ENCODE assay signal across 1 cellular context in the genomic region with DNA sequence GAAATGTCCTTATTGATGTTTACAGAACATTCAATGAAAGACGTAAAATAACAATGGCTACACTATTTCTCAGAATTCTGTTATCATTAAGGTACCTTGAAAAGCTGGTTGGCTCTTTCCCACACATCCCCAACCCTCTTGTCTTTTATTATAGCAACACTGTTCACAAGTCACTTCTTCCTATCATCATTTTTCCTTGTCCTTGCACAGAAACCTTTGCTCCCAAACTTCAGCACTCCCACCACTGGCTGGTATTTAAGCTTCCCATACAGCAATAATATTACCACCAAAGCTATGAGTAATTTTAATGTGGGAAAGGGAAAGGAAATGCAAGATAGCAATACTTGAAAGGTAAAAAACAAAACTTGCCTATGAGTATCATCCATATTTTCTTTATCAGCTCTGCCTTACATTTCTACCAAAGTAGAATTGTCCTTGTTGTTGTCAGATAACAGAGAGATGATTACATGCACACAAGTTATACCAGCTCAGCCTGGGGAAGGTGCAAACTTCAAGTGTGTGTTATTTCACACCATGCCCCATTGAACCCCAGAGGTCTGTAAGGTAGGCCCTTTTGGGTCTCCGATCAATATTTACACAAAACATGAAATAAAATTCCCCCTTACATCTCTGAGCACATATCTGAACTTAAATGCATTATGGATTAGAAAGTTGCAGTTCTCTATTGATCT.
A peak's percentile ranks its signal among the peaks of the same experiment; 100 is the strongest.
TF ChIP-seq lines count a peak whose summit lies in the region.

No MANE protein-coding gene starts in this region.

TF ChIP-seq in K562, 482 proteins besides CTCF, POLR2A, EP300 and RAD21 (continued from another document):
- TF ChIP-seq, protein P1, sequence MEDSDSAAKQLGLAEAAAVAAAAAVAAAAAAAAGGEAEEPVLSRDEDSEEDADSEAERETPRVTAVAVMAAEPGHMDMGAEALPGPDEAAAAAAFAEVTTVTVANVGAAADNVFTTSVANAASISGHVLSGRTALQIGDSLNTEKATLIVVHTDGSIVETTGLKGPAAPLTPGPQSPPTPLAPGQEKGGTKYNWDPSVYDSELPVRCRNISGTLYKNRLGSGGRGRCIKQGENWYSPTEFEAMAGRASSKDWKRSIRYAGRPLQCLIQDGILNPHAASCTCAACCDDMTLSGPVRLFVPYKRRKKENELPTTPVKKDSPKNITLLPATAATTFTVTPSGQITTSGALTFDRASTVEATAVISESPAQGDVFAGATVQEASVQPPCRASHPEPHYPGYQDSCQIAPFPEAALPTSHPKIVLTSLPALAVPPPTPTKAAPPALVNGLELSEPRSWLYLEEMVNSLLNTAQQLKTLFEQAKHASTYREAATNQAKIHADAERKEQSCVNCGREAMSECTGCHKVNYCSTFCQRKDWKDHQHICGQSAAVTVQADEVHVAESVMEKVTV (CRISPR knock-in tag; IDR thresholded peaks at IDR 0.05): 0 out of 2 replicates have a peak, but pooled peaks have one; percentile 30
- TF ChIP-seq ARID1B (IDR thresholded peaks at IDR 0.05): peak; percentile 75
- TF ChIP-seq ZNF347 (CRISPR knock-in tag; IDR thresholded peaks at IDR 0.05; ENCODE audit: low read depth): no peak
- TF ChIP-seq, protein P2, sequence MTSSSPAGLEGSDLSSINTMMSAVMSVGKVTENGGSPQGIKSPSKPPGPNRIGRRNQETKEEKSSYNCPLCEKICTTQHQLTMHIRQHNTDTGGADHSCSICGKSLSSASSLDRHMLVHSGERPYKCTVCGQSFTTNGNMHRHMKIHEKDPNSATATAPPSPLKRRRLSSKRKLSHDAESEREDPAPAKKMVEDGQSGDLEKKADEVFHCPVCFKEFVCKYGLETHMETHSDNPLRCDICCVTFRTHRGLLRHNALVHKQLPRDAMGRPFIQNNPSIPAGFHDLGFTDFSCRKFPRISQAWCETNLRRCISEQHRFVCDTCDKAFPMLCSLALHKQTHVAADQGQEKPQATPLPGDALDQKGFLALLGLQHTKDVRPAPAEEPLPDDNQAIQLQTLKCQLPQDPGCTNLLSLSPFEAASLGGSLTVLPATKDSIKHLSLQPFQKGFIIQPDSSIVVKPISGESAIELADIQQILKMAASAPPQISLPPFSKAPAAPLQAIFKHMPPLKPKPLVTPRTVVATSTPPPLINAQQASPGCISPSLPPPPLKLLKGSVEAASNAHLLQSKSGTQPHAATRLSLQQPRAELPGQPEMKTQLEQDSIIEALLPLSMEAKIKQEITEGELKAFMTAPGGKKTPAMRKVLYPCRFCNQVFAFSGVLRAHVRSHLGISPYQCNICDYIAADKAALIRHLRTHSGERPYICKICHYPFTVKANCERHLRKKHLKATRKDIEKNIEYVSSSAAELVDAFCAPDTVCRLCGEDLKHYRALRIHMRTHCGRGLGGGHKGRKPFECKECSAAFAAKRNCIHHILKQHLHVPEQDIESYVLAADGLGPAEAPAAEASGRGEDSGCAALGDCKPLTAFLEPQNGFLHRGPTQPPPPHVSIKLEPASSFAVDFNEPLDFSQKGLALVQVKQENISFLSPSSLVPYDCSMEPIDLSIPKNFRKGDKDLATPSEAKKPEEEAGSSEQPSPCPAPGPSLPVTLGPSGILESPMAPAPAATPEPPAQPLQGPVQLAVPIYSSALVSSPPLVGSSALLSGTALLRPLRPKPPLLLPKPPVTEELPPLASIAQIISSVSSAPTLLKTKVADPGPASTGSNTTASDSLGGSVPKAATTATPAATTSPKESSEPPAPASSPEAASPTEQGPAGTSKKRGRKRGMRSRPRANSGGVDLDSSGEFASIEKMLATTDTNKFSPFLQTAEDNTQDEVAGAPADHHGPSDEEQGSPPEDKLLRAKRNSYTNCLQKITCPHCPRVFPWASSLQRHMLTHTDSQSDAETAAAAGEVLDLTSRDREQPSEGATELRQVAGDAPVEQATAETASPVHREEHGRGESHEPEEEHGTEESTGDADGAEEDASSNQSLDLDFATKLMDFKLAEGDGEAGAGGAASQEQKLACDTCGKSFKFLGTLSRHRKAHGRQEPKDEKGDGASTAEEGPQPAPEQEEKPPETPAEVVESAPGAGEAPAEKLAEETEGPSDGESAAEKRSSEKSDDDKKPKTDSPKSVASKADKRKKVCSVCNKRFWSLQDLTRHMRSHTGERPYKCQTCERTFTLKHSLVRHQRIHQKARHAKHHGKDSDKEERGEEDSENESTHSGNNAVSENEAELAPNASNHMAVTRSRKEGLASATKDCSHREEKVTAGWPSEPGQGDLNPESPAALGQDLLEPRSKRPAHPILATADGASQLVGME (CRISPR knock-in tag; IDR thresholded peaks at IDR 0.05): no peak
- TF ChIP-seq DPF2 (IDR thresholded peaks at IDR 0.05): peak; percentile 43; the same call in 1 of the 2 replicates
- TF ChIP-seq HDAC8 (tag; IDR thresholded peaks at IDR 0.05): no peak
- no peak for TF ChIP-seq ZFP1 (CRISPR knock-in tag; IDR thresholded peaks at IDR 0.05)
- TF ChIP-seq, protein P3, sequence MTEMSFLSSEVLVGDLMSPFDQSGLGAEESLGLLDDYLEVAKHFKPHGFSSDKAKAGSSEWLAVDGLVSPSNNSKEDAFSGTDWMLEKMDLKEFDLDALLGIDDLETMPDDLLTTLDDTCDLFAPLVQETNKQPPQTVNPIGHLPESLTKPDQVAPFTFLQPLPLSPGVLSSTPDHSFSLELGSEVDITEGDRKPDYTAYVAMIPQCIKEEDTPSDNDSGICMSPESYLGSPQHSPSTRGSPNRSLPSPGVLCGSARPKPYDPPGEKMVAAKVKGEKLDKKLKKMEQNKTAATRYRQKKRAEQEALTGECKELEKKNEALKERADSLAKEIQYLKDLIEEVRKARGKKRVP (CRISPR knock-in tag; IDR thresholded peaks at IDR 0.05): no peak
- TF ChIP-seq, protein P4, sequence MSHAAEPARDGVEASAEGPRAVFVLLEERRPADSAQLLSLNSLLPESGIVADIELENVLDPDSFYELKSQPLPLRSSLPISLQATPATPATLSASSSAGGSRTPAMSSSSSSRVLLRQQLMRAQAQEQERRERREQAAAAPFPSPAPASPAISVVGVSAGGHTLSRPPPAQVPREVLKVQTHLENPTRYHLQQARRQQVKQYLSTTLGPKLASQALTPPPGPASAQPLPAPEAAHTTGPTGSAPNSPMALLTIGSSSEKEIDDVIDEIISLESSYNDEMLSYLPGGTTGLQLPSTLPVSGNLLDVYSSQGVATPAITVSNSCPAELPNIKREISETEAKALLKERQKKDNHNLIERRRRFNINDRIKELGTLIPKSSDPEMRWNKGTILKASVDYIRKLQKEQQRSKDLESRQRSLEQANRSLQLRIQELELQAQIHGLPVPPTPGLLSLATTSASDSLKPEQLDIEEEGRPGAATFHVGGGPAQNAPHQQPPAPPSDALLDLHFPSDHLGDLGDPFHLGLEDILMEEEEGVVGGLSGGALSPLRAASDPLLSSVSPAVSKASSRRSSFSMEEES (CRISPR knock-in tag; IDR thresholded peaks at IDR 0.05): no peak
- TF ChIP-seq MEIS2 (IDR thresholded peaks at IDR 0.05; ENCODE audit: partially characterized antibody): no peak
- TF ChIP-seq GATA2 (CRISPR knock-in tag; IDR thresholded peaks at IDR 0.05): 0 out of 2 replicates have a peak, but pooled peaks have one; percentile 5
- no peak for TF ChIP-seq HDGF (IDR thresholded peaks at IDR 0.05)
